In genomic region chr17:44807817-44808155, GRCh38 we compare ENCODE assay signal across 23 cellular contexts. TPM values are rescaled to one million over a fixed set of nuclear protein-coding genes. Genes with fewer than 3 reads are reported as not detected.
DNase-seq lines count a peak whose midpoint lies in the region; ATAC-seq and TF ChIP-seq lines count a peak whose summit lies in the region.
"Had no signal": no experiment of that assay in that cellular context is flagged by ENCODE, and none has a peak within 500 bp of the region (broad histone marks: within the 10 kb centered on the region; RNA-seq: fewer than 3 reads in every experiment).

No MANE protein-coding gene starts in this region.

- peaks cover 22% of the 10 kb centered on the region for H3F3A ChIP-seq in GM23248 (ENCODE audit: insufficient read depth)

- H3K9ac ChIP-seq in GM23248 (no peak overlapping the region), OCI-LY3 (ENCODE audit: low read length) (peak overlapping the region; percentile 58)

- H3K79me2 ChIP-seq in GM23248 (ENCODE audit: insufficient read depth) (peaks cover 98% of the 10 kb centered on the region), OCI-LY3 (ENCODE audit: low read length) (peaks cover 48% of the 10 kb centered on the region)

- H3K4me2 ChIP-seq in GM23248 (ENCODE audit: unreplicated experiment) (peak overlapping the region; percentile 7), OCI-LY3 (ENCODE audit: low read length) (peak overlapping the region; percentile 95)

- no peak overlapping the region for H3K4me3 ChIP-seq in GM23248
- H3K4me3 ChIP-seq in OCI-LY3 (ENCODE audit: low read length), result peak overlapping the region; percentile 70
- H3K4me3 ChIP-seq: coronary artery, heart left ventricle, skin epidermis, upper lobe of left lung had no signal

- H3K9me2 ChIP-seq in GM23248 (ENCODE audit: insufficient read depth), result no peaks in the 10 kb centered on the region

- H2AFZ ChIP-seq in GM23248 (no peak overlapping the region), OCI-LY3 (ENCODE audit: low read depth, low read length) (no peak overlapping the region)

- DNase-seq in AG08395 (ENCODE audit: low spot score) (peak; percentile 42), GM23248 (peak; percentile 43), left kidney (ENCODE audit: low read depth, low spot score) (peak; percentile 39), UCSD-AML1 (lab: John Stamatoyannopoulos, UW; ENCODE audit: unreplicated experiment) (no peak), NCI-H345 treated with DMSO at 0.1 percent for 48 hours (lab: John Stamatoyannopoulos, UW; ENCODE audit: unreplicated experiment) (no peak), C1 segment of cervical spinal cord (lab: John Stamatoyannopoulos, UW) (no peak)
- DNase-seq: activated CD8-positive, alpha-beta memory T cell treated with anti-CD3 and anti-CD28 coated beads, Interleukin-2, amount 10 ng/mL, durations not matched to agents 7 days and 5 days; aorta; DMS153; heart left ventricle; islet precursor cell; midbrain; NCI-H187 treated with DMSO at 0.1 percent for 48 hours; SHP77; T-helper 17 cell; upper lobe of left lung had no signal

- ATAC-seq in HG03565 (IDR thresholded peaks at IDR 0.05; ENCODE audit: unreplicated experiment), result no peak
- ATAC-seq: activated CD4-positive, CD25-positive, alpha-beta regulatory T cell treated with anti-CD3 and anti-CD28 coated beads, Interleukin-2, amount 50 U/mL, for 24 hours; activated CD8-positive, alpha-beta memory T cell treated with anti-CD3 and anti-CD28 coated beads, Interleukin-2, amount 10 ng/mL, durations not matched to agents 7 days and 5 days; heart left ventricle; stimulated activated effector memory CD8-positive, alpha-beta T cell treated with anti-CD3 and anti-CD28 coated beads, Interleukin-12 subunit alpha, Interleukin-12 subunit beta, amount 100 ng/mL, for 72 hours; T-helper 17 cell had no signal

- H3K27ac ChIP-seq in GM23248, result peak overlapping the region; percentile 32
- peak overlapping the region; percentile 83 for H3K27ac ChIP-seq in OCI-LY3 (ENCODE audit: low read length)
- H3K27ac ChIP-seq: coronary artery, skin epidermis, upper lobe of left lung had no signal

- peaks cover 17% of the 10 kb centered on the region for H3K4me1 ChIP-seq in GM23248 (ENCODE audit: insufficient read depth)
- peaks cover 25% of the 10 kb centered on the region for H3K4me1 ChIP-seq in OCI-LY3 (ENCODE audit: low read length)
- H3K4me1 ChIP-seq: upper lobe of left lung had no signal

- WGBS in GM23248 (ENCODE audit: low coverage in 1 of 2, low lambda C conversion rate in 2 of 2, missing lambda C conversion rate in 2 of 2), 2 experiments, result 14 to 17% methylated on average over 3 of the region's 3 CpGs

- TF ChIP-seq CTCF in OCI-LY3 (IDR thresholded peaks at IDR 0.05; ENCODE audit: low read depth, low read length), result no peak

- in situ Hi-C loops in GM23248 (cut with MboI), result no loop called here

- H4K20me1 ChIP-seq in GM23248 (ENCODE audit: insufficient read depth), result no peaks in the 10 kb centered on the region
- peaks cover 5% of the 10 kb centered on the region; the same call in 1 of the 2 replicates for H4K20me1 ChIP-seq in OCI-LY3 (ENCODE audit: insufficient read depth, low read length)

- H3K36me3 ChIP-seq in GM23248 (ENCODE audit: low read depth) (peaks cover 22% of the 10 kb centered on the region), OCI-LY3 (replicated peaks; ENCODE audit: low read depth, low read length) (peaks cover 23% of the 10 kb centered on the region)
- H3K36me3 ChIP-seq: upper lobe of left lung had no signal

- H3K27me3 ChIP-seq in GM23248 (replicated peaks; ENCODE audit: insufficient read depth) (no peaks in the 10 kb centered on the region), OCI-LY3 (ENCODE audit: low read depth, low read length) (no peaks in the 10 kb centered on the region)
- H3K27me3 ChIP-seq: heart left ventricle, upper lobe of left lung had no signal

- H3K9me3 ChIP-seq in GM23248 (ENCODE audit: low read depth) (no peaks in the 10 kb centered on the region), OCI-LY3 (ENCODE audit: insufficient read depth, low read length) (no peaks in the 10 kb centered on the region)
- H3K9me3 ChIP-seq: heart left ventricle, upper lobe of left lung had no signal

RNA-seq across cellular contexts. Expression of gene GJC1, which starts 22.3 kb away (rescaled TPM):
- 18.4 and 19.1 TPM in 2 replicates for total RNA-seq in GM23248 (2014; rRNA removed; shearing (Covaris generic))
- 13.6 and 15.2 TPM in 2 replicates for polyA plus RNA-seq in GM23248 (2016; fragmentation: Nextera tagmentation; extraction: Ambion mirVana)
- total RNA-seq: T-helper 17 cell had no signal

RNA-seq across cellular contexts. Expression of gene HIGD1B, which starts 39.9 kb away (rescaled TPM):
- total RNA-seq in GM23248 (2014; rRNA removed; shearing (Covaris generic)), result not detected in 2 replicates
- not detected in 2 replicates for polyA plus RNA-seq in GM23248 (2016; fragmentation: Nextera tagmentation; extraction: Ambion mirVana)
- total RNA-seq: activated CD8-positive, alpha-beta memory T cell treated with anti-CD3 and anti-CD28 coated beads, Interleukin-2, amount 10 ng/mL, durations not matched to agents 7 days and 5 days; epithelial cell of proximal tubule; T-helper 17 cell had no signal
- polyA plus RNA-seq: aorta had no signal

RNA-seq across cellular contexts. Expression of gene ADAM11, which starts 49.0 kb away (rescaled TPM):
- 0.22 and 0.63 TPM in 2 replicates for total RNA-seq in GM23248 (2014; rRNA removed; shearing (Covaris generic))
- polyA plus RNA-seq in GM23248 (2016; fragmentation: Nextera tagmentation; extraction: Ambion mirVana), result 0.09 and 0.20 TPM in 2 replicates

Comparison
In these comparisons a context has a peak if more than half of its experiments do, and no peak if none do; other contexts are left out.
1. DNase-seq: peak in AG08395 (single experiment), GM23248 (single experiment) and left kidney (single experiment); none in UCSD-AML1 (single experiment), NCI-H345 treated with DMSO at 0.1 percent for 48 hours (single experiment) and C1 segment of cervical spinal cord (0 of 14).